In genomic region chr6:3361312-3362037, GRCh38 we compare ENCODE assay signal across 18 cellular contexts.
"Had no signal": no experiment of that assay in that cellular context is flagged by ENCODE, and none has a peak within 500 bp of the region (broad histone marks: within the 10 kb centered on the region; RNA-seq: fewer than 3 reads in every experiment).

No MANE protein-coding gene starts in this region.

- H3K36me3 ChIP-seq: cardiac muscle cell, gastrocnemius medialis, suprapubic skin, upper lobe of right lung had no signal

- FAIRE-seq: islet of Langerhans had no signal

- DNase-seq: activated CD4-positive, alpha-beta T cell treated with anti-CD3 and anti-CD28 coated beads for 1 hour; activated CD4-positive, alpha-beta T cell treated with anti-CD3 and anti-CD28 coated beads, Interleukin-2, amount 50 U/mL, for 4 hours; activated naive CD4-positive, alpha-beta T cell treated with anti-CD3 and anti-CD28 coated beads, Interleukin-2, amount 10 ng/mL, durations not matched to agents 7 days and 5 days; dorsolateral prefrontal cortex; erythroblast; gastrocnemius medialis; naive thymus-derived CD8-positive, alpha-beta T cell; nucleus accumbens; stimulated activated CD4-positive, alpha-beta T cell treated with anti-CD3 and anti-CD28 coated beads, Interleukin-4, amount 100 ng/mL, for 4 hours; stimulated activated CD8-positive, alpha-beta memory T cell treated with anti-CD3 and anti-CD28 coated beads, Interleukin-4, amount 100 ng/mL, for 48 hours; stimulated activated naive CD4-positive, alpha-beta T cell treated with Interleukin-2 at 50 U/mL for 16 hours; T-helper 1 cell; T1000; upper lobe of right lung had no signal

- H3K27me3 ChIP-seq: cardiac muscle cell, dorsolateral prefrontal cortex, gastrocnemius medialis, suprapubic skin, upper lobe of right lung had no signal

- H3K4me3 ChIP-seq: cardiac muscle cell, dorsolateral prefrontal cortex, gastrocnemius medialis, skin epidermis, suprapubic skin, upper lobe of right lung had no signal

- H3K9me3 ChIP-seq: gastrocnemius medialis, suprapubic skin, upper lobe of right lung had no signal

- H3K27ac ChIP-seq: cardiac muscle cell, gastrocnemius medialis, skin epidermis, suprapubic skin, upper lobe of right lung had no signal
